ENCODE assay signal across 12 cellular contexts in the genomic region with DNA sequence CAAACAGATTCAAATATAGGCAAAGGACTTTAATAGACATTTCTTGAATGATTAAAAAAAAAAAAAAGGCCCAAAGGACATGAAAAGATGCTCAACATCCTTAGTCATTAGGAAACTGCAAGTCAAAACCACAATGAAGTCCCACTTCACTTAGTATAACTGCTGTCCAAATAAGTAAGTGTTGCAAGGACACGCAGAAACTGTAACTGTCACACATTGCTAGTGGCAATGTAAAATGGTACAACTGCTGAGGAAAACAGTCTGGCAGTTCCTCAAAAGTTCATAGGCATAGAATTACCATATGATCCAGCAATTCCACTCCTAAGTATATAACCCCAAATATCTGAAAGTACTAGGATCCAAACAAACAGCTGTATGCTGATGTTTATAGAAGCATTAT.
DNase-seq lines count a peak whose midpoint lies in the region; ATAC-seq and TF ChIP-seq lines count a peak whose summit lies in the region.
"Had no signal": no experiment of that assay in that cellular context is flagged by ENCODE, and none has a peak within 500 bp of the region (broad histone marks: within the 10 kb centered on the region; RNA-seq: fewer than 3 reads in every experiment).

No MANE protein-coding gene starts in this region.

- DNase-seq in activated naive CD4-positive, alpha-beta T cell treated with anti-CD3 and anti-CD28 coated beads, Interleukin-2, amount 50 U/mL, for 72 hours (ENCODE audit: low spot score in 2 of 2), result no peak
- no peak for DNase-seq in activated naive CD4-positive, alpha-beta T cell (lab: John Stamatoyannopoulos, UW)
- DNase-seq in DMS153 (lab: John Stamatoyannopoulos, UW) (no peak), right atrium auricular region (ENCODE audit: low spot score) (no peak), DMS153 treated with DMSO at 0.1 percent for 48 hours (lab: John Stamatoyannopoulos, UW; ENCODE audit: unreplicated experiment) (no peak), mesenteric fat pad (ENCODE audit: low spot score) (no peak)
- DNase-seq: body of pancreas; NCI-H2171 treated with DMSO at 0.1 percent for 48 hours; SJCRH30; stimulated activated CD8-positive, alpha-beta memory T cell treated with anti-CD3 and anti-CD28 coated beads, Interleukin-4, amount 100 ng/mL, for 48 hours had no signal

- no peak overlapping the region for H3K27ac Mint-ChIP-seq in activated naive CD4-positive, alpha-beta T cell treated with anti-CD3 and anti-CD28 coated beads, Interleukin-2, amount 50 U/mL, for 72 hours

- peaks cover 8% of the 10 kb centered on the region in 2 donors for H3K9me3 Mint-ChIP-seq in activated naive CD4-positive, alpha-beta T cell treated with anti-CD3 and anti-CD28 coated beads, Interleukin-2, amount 50 U/mL, for 72 hours

- no peaks in the 10 kb centered on the region for H3K4me1 ChIP-seq in right atrium auricular region
- H3K4me1 ChIP-seq: body of pancreas, SJCRH30 had no signal

- no peaks in the 10 kb centered on the region for H3K27me3 ChIP-seq in right atrium auricular region
- H3K27me3 ChIP-seq: body of pancreas, SJCRH30 had no signal

- no peak overlapping the region for H3K4me3 ChIP-seq in right atrium auricular region
- H3K4me3 ChIP-seq: body of pancreas, SJCRH30 had no signal

- H3K9me3 ChIP-seq in right atrium auricular region, result peaks cover 0 to 9% of the 10 kb centered on the region in 2 donors
- H3K9me3 ChIP-seq: body of pancreas had no signal

- TF ChIP-seq CTCF in right atrium auricular region (IDR thresholded peaks at IDR 0.05), result no peak

- no peaks in the 10 kb centered on the region for H3K36me3 ChIP-seq in right atrium auricular region

- H3K36me3 Mint-ChIP-seq in activated naive CD4-positive, alpha-beta T cell treated with anti-CD3 and anti-CD28 coated beads, Interleukin-2, amount 50 U/mL, for 72 hours, result peaks cover 14 to 21% of the 10 kb centered on the region in 2 donors

- ATAC-seq in activated naive CD4-positive, alpha-beta T cell treated with anti-CD3 and anti-CD28 coated beads, Interleukin-2, amount 50 U/mL, for 72 hours, result peak; percentile 53 to 77
- ATAC-seq in HG02642 (IDR thresholded peaks at IDR 0.05; ENCODE audit: poor library complexity, unreplicated experiment) (peak; percentile 84), HG03521 (IDR thresholded peaks at IDR 0.05; ENCODE audit: unreplicated experiment) (peak; percentile 74)
- ATAC-seq: body of pancreas had no signal

- H3K27ac ChIP-seq in right atrium auricular region, result no peak overlapping the region
- H3K27ac ChIP-seq: body of pancreas, SJCRH30 had no signal
